8 cellular contexts compared by ENCODE assay signal in genomic region chr4:153651041-153651960, GRCh38. TPM values are rescaled to one million over a fixed set of nuclear protein-coding genes. Genes with fewer than 3 reads are reported as not detected.
DNase-seq lines count a peak whose midpoint lies in the region; ATAC-seq and TF ChIP-seq lines count a peak whose summit lies in the region.

No MANE protein-coding gene starts in this region.

- POLR2A ChIA-PET in RWPE1 (lab: Yijun Ruan, JAX; ENCODE audit: low non-redundant PET), result no interaction called here

- H3K4me3 Mint-ChIP-seq in stimulated activated effector memory CD8-positive, alpha-beta T cell treated with anti-CD3 and anti-CD28 coated beads, Interleukin-12 subunit alpha, Interleukin-12 subunit beta, amount 100 ng/mL, for 72 hours, result peak overlapping the region; percentile 6

- peaks cover 0 to 3% of the 10 kb centered on the region in 2 donors for H3K9me3 Mint-ChIP-seq in activated naive CD4-positive, alpha-beta T cell treated with anti-CD3 and anti-CD28 coated beads, Interleukin-2, amount 50 U/mL, for 72 hours
- no peaks in the 10 kb centered on the region for H3K9me3 Mint-ChIP-seq in stimulated activated effector memory CD8-positive, alpha-beta T cell treated with anti-CD3 and anti-CD28 coated beads, Interleukin-12 subunit alpha, Interleukin-12 subunit beta, amount 100 ng/mL, for 72 hours

- H3K36me3 ChIP-seq in left lung, result no peaks in the 10 kb centered on the region

- peak overlapping the region; percentile 19; the same call in 1 of the 2 replicates for H3K27ac ChIP-seq in RWPE1
- peak overlapping the region; percentile 75 to 97 for H3K27ac ChIP-seq in left lung

- H3K4me1 ChIP-seq in left lung, result peaks cover 6 to 71% of the 10 kb centered on the region in 2 donors

- no peaks in the 10 kb centered on the region for H3K9me3 ChIP-seq in left lung

- peak overlapping the region in 1 of 2 donors; percentile 3 for H3K4me3 ChIP-seq in left lung

- CTCF ChIA-PET in RWPE1 (lab: Yijun Ruan, JAX), result no interaction called here

- TF ChIP-seq CTCF in RWPE1 (conservative IDR thresholded peaks at IDR 0.05; ENCODE audit: low read depth) (no peak), left lung (IDR thresholded peaks at IDR 0.05) (no peak)

- ATAC-seq in activated naive CD4-positive, alpha-beta T cell treated with anti-CD3 and anti-CD28 coated beads, Interleukin-2, amount 50 U/mL, for 72 hours, result peak; percentile 76 to 91
- ATAC-seq in left lung, result peak; percentile 75
- ATAC-seq in stimulated activated effector memory CD8-positive, alpha-beta T cell treated with anti-CD3 and anti-CD28 coated beads, Interleukin-12 subunit alpha, Interleukin-12 subunit beta, amount 100 ng/mL, for 72 hours, result peak; percentile 93

- H3K27me3 ChIP-seq in left lung, result no peaks in the 10 kb centered on the region

- peak overlapping the region; percentile 69 to 84 for H3K27ac Mint-ChIP-seq in activated naive CD4-positive, alpha-beta T cell treated with anti-CD3 and anti-CD28 coated beads, Interleukin-2, amount 50 U/mL, for 72 hours
- peak overlapping the region; percentile 87 for H3K27ac Mint-ChIP-seq in stimulated activated effector memory CD8-positive, alpha-beta T cell treated with anti-CD3 and anti-CD28 coated beads, Interleukin-12 subunit alpha, Interleukin-12 subunit beta, amount 100 ng/mL, for 72 hours

- intact Hi-C loops in left lung (cut with DNase I), result no loop called here

- H3K36me3 Mint-ChIP-seq in activated naive CD4-positive, alpha-beta T cell treated with anti-CD3 and anti-CD28 coated beads, Interleukin-2, amount 50 U/mL, for 72 hours, result no peaks in the 10 kb centered on the region
- no peaks in the 10 kb centered on the region for H3K36me3 Mint-ChIP-seq in stimulated activated effector memory CD8-positive, alpha-beta T cell treated with anti-CD3 and anti-CD28 coated beads, Interleukin-12 subunit alpha, Interleukin-12 subunit beta, amount 100 ng/mL, for 72 hours

- DNase-seq in D341Med (ENCODE audit: low spot score) (peak; percentile 4), RWPE1 (ENCODE audit: low spot score) (no peak), left lung (peak; percentile 82 to 84), NCI-H187 treated with DMSO at 0.1 percent for 48 hours (lab: John Stamatoyannopoulos, UW) (no peak), NCI-H1436 treated with DMSO at 0.1 percent for 48 hours (lab: John Stamatoyannopoulos, UW) (no peak), NCI-H526 (lab: John Stamatoyannopoulos, UW) (no peak)
- DNase-seq in activated naive CD4-positive, alpha-beta T cell treated with anti-CD3 and anti-CD28 coated beads, Interleukin-2, amount 50 U/mL, for 72 hours (ENCODE audit: low spot score in 2 of 2), result peak in 1 of 2 donors; percentile 50
- DNase-seq in stimulated activated effector memory CD8-positive, alpha-beta T cell treated with anti-CD3 and anti-CD28 coated beads, Interleukin-12 subunit alpha, Interleukin-12 subunit beta, amount 100 ng/mL, for 72 hours (ENCODE audit: low spot score in 2 of 2), result peak in 1 of 2 donors; percentile 44

- peaks cover 27% of the 10 kb centered on the region for H3K4me1 Mint-ChIP-seq in stimulated activated effector memory CD8-positive, alpha-beta T cell treated with anti-CD3 and anti-CD28 coated beads, Interleukin-12 subunit alpha, Interleukin-12 subunit beta, amount 100 ng/mL, for 72 hours

RNA-seq across cellular contexts. Expression of gene TLR2, which starts 32.8 kb away (rescaled TPM):
- total RNA-seq in activated naive CD4-positive, alpha-beta T cell treated with anti-CD3 and anti-CD28 coated beads, Interleukin-2, amount 50 U/mL, for 72 hours, result 1 to 10 TPM; 1.1 to 1.6 TPM
- 100 to 1,000 TPM in 1 of 2 donors, 10 to 100 TPM in 1; 77.7 to 170 TPM for total RNA-seq in left lung

Comparison
In these comparisons a context has a peak if more than half of its experiments do, and no peak if none do; other contexts are left out.
1. DNase-seq: peak in D341Med (single experiment) and left lung (2 of 2); none in RWPE1 (single experiment), NCI-H187 treated with DMSO at 0.1 percent for 48 hours (single experiment), NCI-H1436 treated with DMSO at 0.1 percent for 48 hours (single experiment) and NCI-H526 (0 of 2).
2. RNA of gene TLR2, which starts 32.8 kb away (total RNA-seq): 77.7 to 170 TPM in left lung; 1.1 to 1.6 TPM in activated naive CD4-positive, alpha-beta T cell treated with anti-CD3 and anti-CD28 coated beads, Interleukin-2, amount 50 U/mL, for 72 hours; every median in the first group is over 10 times any median in the second.
3. Peak in every context shown above with its lines, with median percentiles within 50 percentile points of each other: ATAC-seq.